In genomic region chr2:101794141-101794540, GRCh38 we compare ENCODE assay signal across 26 cellular contexts.
A peak's percentile ranks its signal among the peaks of the same experiment; 100 is the strongest.
DNase-seq lines count a peak whose midpoint lies in the region; ATAC-seq, FAIRE-seq and TF ChIP-seq lines count a peak whose summit lies in the region.
"Had no signal": no experiment of that assay in that cellular context is flagged by ENCODE, and none has a peak within 500 bp of the region (broad histone marks: within the 10 kb centered on the region; RNA-seq: fewer than 3 reads in every experiment).

No MANE protein-coding gene starts in this region.

- POLR2A ChIA-PET in Caco-2 (lab: Charles Lee) = no interaction called here

- H3K9me3 ChIP-seq in Caco-2 (no peaks in the 10 kb centered on the region), T-helper 17 cell (ENCODE audit: control insufficient read depth, low read length, poor library complexity, severe bottlenecking) (no peaks in the 10 kb centered on the region)
- H3K9me3 ChIP-seq: colonic mucosa, esophagus squamous epithelium, gastrocnemius medialis, left lung, Peyer's patch, SJSA1, spleen, upper lobe of left lung had no signal

- H3K9me3 Mint-ChIP-seq in Caco-2 (ENCODE audit: unreplicated experiment) (no peaks in the 10 kb centered on the region), neural crest cell (no peaks in the 10 kb centered on the region)
- H3K9me3 Mint-ChIP-seq: activated naive CD8-positive, alpha-beta T cell treated with anti-CD3 and anti-CD28 coated beads, Interleukin-2, amount 10 ng/mL, durations not matched to agents 7 days and 5 days; IgD-negative memory B cell; immature natural killer cell; naive thymus-derived CD8-positive, alpha-beta T cell had no signal

- no peak for FAIRE-seq in GM12892 (lab: Jason Lieb, UNC)

- H3K27me3 Mint-ChIP-seq in Caco-2 (ENCODE audit: insufficient read depth, unreplicated experiment) (no peaks in the 10 kb centered on the region), T-helper 17 cell (no peaks in the 10 kb centered on the region), neural crest cell (ENCODE audit: low read depth) (no peaks in the 10 kb centered on the region)
- H3K27me3 Mint-ChIP-seq: activated naive CD8-positive, alpha-beta T cell treated with anti-CD3 and anti-CD28 coated beads, Interleukin-2, amount 10 ng/mL, durations not matched to agents 7 days and 5 days; activated T-helper 17 cell treated with anti-CD3 and anti-CD28 coated beads, Interleukin-2, amount 50 U/mL, for 72 hours; IgD-negative memory B cell; naive thymus-derived CD8-positive, alpha-beta T cell had no signal

- intact Hi-C loops in Caco-2 (cut with micrococcal nuclease; ENCODE audit: unreplicated experiment) = no loop called here

- H3K4me3 Mint-ChIP-seq in Caco-2 (ENCODE audit: unreplicated experiment) (no peak overlapping the region), T-helper 17 cell (peak overlapping the region; percentile 43), neural crest cell (no peak overlapping the region)
- H3K4me3 Mint-ChIP-seq: activated naive CD8-positive, alpha-beta T cell treated with anti-CD3 and anti-CD28 coated beads, Interleukin-2, amount 10 ng/mL, durations not matched to agents 7 days and 5 days; activated T-helper 17 cell treated with anti-CD3 and anti-CD28 coated beads, Interleukin-2, amount 50 U/mL, for 72 hours; immature natural killer cell had no signal

- H3K36me3 ChIP-seq in Caco-2 (ENCODE audit: control insufficient read depth, insufficient read depth, low read length) = no peaks in the 10 kb centered on the region
- H3K36me3 ChIP-seq: colonic mucosa, gastrocnemius medialis, Peyer's patch had no signal

- TSS peak; percentile 4 for BruUV-seq in Caco-2 (replicated peaks; lab: Mats Ljungman, UMichigan)

- no peak for ATAC-seq in T-helper 17 cell
- no peak for ATAC-seq in GM19351 (IDR thresholded peaks at IDR 0.05; ENCODE audit: unreplicated experiment)
- ATAC-seq: activated T-helper 17 cell treated with anti-CD3 and anti-CD28 coated beads, Interleukin-2, amount 50 U/mL, for 72 hours; gastrocnemius medialis; left lung; naive thymus-derived CD8-positive, alpha-beta T cell had no signal

- H3K27ac Mint-ChIP-seq in Caco-2 (ENCODE audit: unreplicated experiment) (no peak overlapping the region), T-helper 17 cell (peak overlapping the region; percentile 77), neural crest cell (ENCODE audit: unreplicated experiment) (peak overlapping the region; percentile 21)
- H3K27ac Mint-ChIP-seq: activated naive CD8-positive, alpha-beta T cell treated with anti-CD3 and anti-CD28 coated beads, Interleukin-2, amount 10 ng/mL, durations not matched to agents 7 days and 5 days; activated T-helper 17 cell treated with anti-CD3 and anti-CD28 coated beads, Interleukin-2, amount 50 U/mL, for 72 hours; IgD-negative memory B cell had no signal

- TF ChIP-seq POLR2A in GM12892 (IDR thresholded peaks at IDR 0.05; ENCODE audit: low read depth, low read length) = no peak

- peaks cover 12% of the 10 kb centered on the region for H3K4me1 ChIP-seq in Caco-2
- H3K4me1 ChIP-seq: colonic mucosa, left lung, Peyer's patch, SJSA1 had no signal

- CTCF ChIA-PET in Caco-2 (lab: Charles Lee) = no interaction called here

- no peak overlapping the region for H3K4me3 ChIP-seq in Caco-2 (ENCODE audit: low read depth, low read length)
- H3K4me3 ChIP-seq in fibroblast of pulmonary artery (replicated peaks; ENCODE audit: low read depth, low read length) = no peak overlapping the region
- H3K4me3 ChIP-seq: colonic mucosa, esophagus squamous epithelium, gastrocnemius medialis, left lung, Peyer's patch, SJSA1, spleen, upper lobe of left lung had no signal

- TF ChIP-seq CTCF in Caco-2 (IDR thresholded peaks at IDR 0.05; ENCODE audit: insufficient read depth in 1 of 2, low read depth in 1 of 2, low read length in 1 of 2, severe bottlenecking in 1 of 2, unreplicated experiment in 1 of 2) (no peak), fibroblast of pulmonary artery (IDR thresholded peaks at IDR 0.05; ENCODE audit: low read length, missing control alignments) (no peak), neural crest cell (conservative IDR thresholded peaks at IDR 0.05) (no peak)

- H3K36me3 Mint-ChIP-seq in Caco-2 (ENCODE audit: insufficient read depth, unreplicated experiment) = peaks cover 50% of the 10 kb centered on the region
- H3K36me3 Mint-ChIP-seq in T-helper 17 cell (ENCODE audit: low read depth) = peaks cover 5% of the 10 kb centered on the region
- peaks cover 8% of the 10 kb centered on the region for H3K36me3 Mint-ChIP-seq in neural crest cell (ENCODE audit: low read depth)

- H3K27me3 ChIP-seq in Caco-2 (replicated peaks; ENCODE audit: control insufficient read depth, insufficient read depth, low read length) = no peaks in the 10 kb centered on the region
- H3K27me3 ChIP-seq: colonic mucosa, esophagus squamous epithelium, gastrocnemius medialis, left lung, Peyer's patch, SJSA1, spleen, upper lobe of left lung had no signal

- DNase-seq in Caco-2 = no peak
- no peak for DNase-seq in T-helper 17 cell
- DNase-seq in fibroblast of pulmonary artery (ENCODE audit: low read depth) = peak; percentile 42
- DNase-seq in neural crest cell (ENCODE audit: low read depth, low spot score) = no peak
- DNase-seq in activated T-cell treated with anti-CD3 and anti-CD28 coated beads, Interleukin-2, amount 50 U/mL, for 48 hours = no peak
- DNase-seq in GM12892 (ENCODE audit: insufficient read length) = no peak
- no peak for DNase-seq in NCI-H2171 treated with DMSO at 0.1 percent for 48 hours (lab: John Stamatoyannopoulos, UW)
- DNase-seq: activated CD4-positive, alpha-beta T cell treated with anti-CD3 and anti-CD28 coated beads, Interleukin-2, amount 50 U/mL, for 48 hours; activated naive CD8-positive, alpha-beta T cell treated with anti-CD3 and anti-CD28 coated beads, Interleukin-2, amount 10 ng/mL, durations not matched to agents 7 days and 5 days; colonic mucosa; esophagus squamous epithelium; gastrocnemius medialis; immature natural killer cell; left lung; naive thymus-derived CD8-positive, alpha-beta T cell; NCI-H1092; NCI-H2171; Peyer's patch; right cardiac atrium; spleen; T-helper 1 cell; upper lobe of left lung had no signal

- H3K4me1 Mint-ChIP-seq in Caco-2 (ENCODE audit: low read depth, unreplicated experiment) (peaks cover 26% of the 10 kb centered on the region), T-helper 17 cell (peaks cover 42% of the 10 kb centered on the region), neural crest cell (peaks cover 61% of the 10 kb centered on the region)
